14 cellular contexts compared by ENCODE assay signal in the genomic region with DNA sequence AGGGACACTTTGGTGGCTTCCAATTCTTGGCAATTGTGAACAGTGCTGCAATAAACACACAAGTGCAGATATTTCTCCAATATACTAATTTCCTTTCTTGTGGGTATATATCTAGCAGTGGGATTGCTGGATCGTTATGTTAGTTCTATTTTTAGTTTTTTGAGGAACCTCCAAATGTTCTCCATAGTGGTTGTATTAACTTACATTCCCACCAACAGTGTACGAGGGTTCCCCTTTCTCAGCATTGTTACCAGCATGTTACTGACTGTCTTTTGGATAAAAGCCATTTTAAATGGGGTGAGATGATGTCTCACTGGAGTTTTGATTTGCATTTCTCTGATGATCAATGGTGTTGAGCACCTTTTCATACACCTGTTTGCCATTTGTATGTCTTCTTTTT.
"Had no signal": no experiment of that assay in that cellular context is flagged by ENCODE, and none has a peak within 500 bp of the region (broad histone marks: within the 10 kb centered on the region; RNA-seq: fewer than 3 reads in every experiment).

No MANE protein-coding gene starts in this region.

- H3K27me3 ChIP-seq: foreskin keratinocyte, sigmoid colon, testis, transverse colon had no signal

- ATAC-seq: foreskin keratinocyte; left colon; naive thymus-derived CD4-positive, alpha-beta T cell; stimulated activated naive B cell treated with anti-CD40 and anti-IgM and Interleukin-4, amounts not matched to agents 10 μg/mL and 1 μg/mL and 100 μg/mL, for 72 hours; stimulated activated naive CD8-positive, alpha-beta T cell treated with anti-CD3 and anti-CD28 coated beads, Interleukin-15, amount 100 ng/mL, for 72 hours had no signal

- H3K9me3 ChIP-seq: sigmoid colon, testis, transverse colon had no signal

- H3K4me1 ChIP-seq: foreskin keratinocyte, testis, transverse colon had no signal

- H3K36me3 ChIP-seq: sigmoid colon, transverse colon had no signal

- H3K4me3 ChIP-seq: sigmoid colon, skin epidermis, testis, transverse colon had no signal

- DNase-seq: dermis blood vessel endothelial cell; foreskin keratinocyte; hippocampal formation; left colon; naive thymus-derived CD4-positive, alpha-beta T cell; nephron progenitor cell; sigmoid colon; stimulated activated CD4-positive, alpha-beta T cell treated with anti-CD3 and anti-CD28 coated beads, Interleukin-2, amount 100 ng/mL, for 24 hours; stimulated activated CD4-positive, alpha-beta T cell treated with anti-CD3 and anti-CD28 coated beads, Interleukin-4, amount 100 ng/mL, for 4 hours; stimulated activated naive B cell treated with anti-CD40 and anti-IgM and Interleukin-4, amounts not matched to agents 10 μg/mL and 1 μg/mL and 100 μg/mL, for 72 hours; stimulated activated naive CD8-positive, alpha-beta T cell treated with anti-CD3 and anti-CD28 coated beads, Interleukin-15, amount 100 ng/mL, for 72 hours; testis; transverse colon had no signal

- H3K27ac ChIP-seq: foreskin keratinocyte, sigmoid colon, skin epidermis, testis, transverse colon had no signal
